ENCODE assay signal across 2 cellular contexts in the genomic region with DNA sequence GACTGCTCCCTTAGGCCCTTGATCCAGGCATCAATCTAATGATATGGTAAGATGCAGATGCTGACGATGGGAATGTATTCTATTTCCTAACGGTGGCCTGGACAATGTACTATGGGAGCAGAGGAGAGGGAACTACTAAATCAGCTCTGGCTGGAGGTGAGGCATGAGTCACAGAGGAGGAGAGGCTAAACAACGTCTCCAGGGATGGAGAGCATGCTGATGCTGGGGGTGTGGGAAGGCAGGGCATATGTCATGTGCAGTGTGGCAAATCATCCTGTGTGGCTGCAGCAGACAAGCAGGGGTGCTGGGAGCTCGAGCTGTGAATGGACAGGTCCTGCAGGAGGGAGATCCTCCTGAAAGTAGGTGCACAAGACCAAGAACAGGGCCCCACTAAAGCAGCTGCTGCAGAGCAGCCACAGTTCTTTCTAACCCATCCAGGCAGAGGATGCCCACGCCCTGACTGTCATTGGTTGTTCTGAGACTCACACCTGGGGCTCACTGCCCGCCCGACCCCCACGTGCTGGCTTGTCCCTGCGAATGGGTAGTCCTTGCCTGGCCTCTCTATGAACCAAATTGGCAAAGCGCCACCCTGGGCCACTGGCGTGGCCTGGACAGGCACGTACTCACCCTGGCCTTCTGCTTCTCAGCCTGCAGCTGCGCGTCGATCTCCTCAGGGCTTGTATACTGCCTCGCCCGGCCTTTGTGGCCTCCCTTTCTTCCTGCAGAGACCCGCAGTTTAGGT.
A peak's percentile ranks its signal among the peaks of the same experiment; 100 is the strongest.
TF ChIP-seq lines count a peak whose summit lies in the region.

No MANE protein-coding gene starts in this region.

TF ChIP-seq in HEK293, 187 proteins besides CTCF, POLR2A, EP300 and RAD21:
- TF ChIP-seq ZSCAN30 (tag by site-specific recombination; IDR thresholded peaks at IDR 0.05) (no peak), MEIS1 (CRISPR knock-in tag; IDR thresholded peaks at IDR 0.05; ENCODE audit: borderline replicate concordance) (no peak), GLIS1 (tag by site-specific recombination; IDR thresholded peaks at IDR 0.05) (peak; percentile 53; the same call in 1 of the 2 replicates), ZNF596 (tag by site-specific recombination; IDR thresholded peaks at IDR 0.05) (no peak), ZNF274 (IDR thresholded peaks at IDR 0.05; ENCODE audit: low read length) (no peak), ZNF274 (tag by site-specific recombination; IDR thresholded peaks at IDR 0.05; ENCODE audit: borderline replicate concordance) (no peak), ZNF211 (tag by site-specific recombination; IDR thresholded peaks at IDR 0.05; ENCODE audit: low read depth) (no peak), ZNF16 (tag by site-specific recombination; IDR thresholded peaks at IDR 0.05; ENCODE audit: low read depth) (no peak), ZNF341 (tag by site-specific recombination; IDR thresholded peaks at IDR 0.05; ENCODE audit: low read depth) (no peak), ZNF175 (tag by site-specific recombination; IDR thresholded peaks at IDR 0.05) (no peak)
- TF ChIP-seq, protein P1, sequence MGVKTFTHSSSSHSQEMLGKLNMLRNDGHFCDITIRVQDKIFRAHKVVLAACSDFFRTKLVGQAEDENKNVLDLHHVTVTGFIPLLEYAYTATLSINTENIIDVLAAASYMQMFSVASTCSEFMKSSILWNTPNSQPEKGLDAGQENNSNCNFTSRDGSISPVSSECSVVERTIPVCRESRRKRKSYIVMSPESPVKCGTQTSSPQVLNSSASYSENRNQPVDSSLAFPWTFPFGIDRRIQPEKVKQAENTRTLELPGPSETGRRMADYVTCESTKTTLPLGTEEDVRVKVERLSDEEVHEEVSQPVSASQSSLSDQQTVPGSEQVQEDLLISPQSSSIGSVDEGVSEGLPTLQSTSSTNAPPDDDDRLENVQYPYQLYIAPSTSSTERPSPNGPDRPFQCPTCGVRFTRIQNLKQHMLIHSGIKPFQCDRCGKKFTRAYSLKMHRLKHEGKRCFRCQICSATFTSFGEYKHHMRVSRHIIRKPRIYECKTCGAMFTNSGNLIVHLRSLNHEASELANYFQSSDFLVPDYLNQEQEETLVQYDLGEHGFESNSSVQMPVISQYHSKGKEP (tag by site-specific recombination; IDR thresholded peaks at IDR 0.05): no peak
- TF ChIP-seq, protein P2, sequence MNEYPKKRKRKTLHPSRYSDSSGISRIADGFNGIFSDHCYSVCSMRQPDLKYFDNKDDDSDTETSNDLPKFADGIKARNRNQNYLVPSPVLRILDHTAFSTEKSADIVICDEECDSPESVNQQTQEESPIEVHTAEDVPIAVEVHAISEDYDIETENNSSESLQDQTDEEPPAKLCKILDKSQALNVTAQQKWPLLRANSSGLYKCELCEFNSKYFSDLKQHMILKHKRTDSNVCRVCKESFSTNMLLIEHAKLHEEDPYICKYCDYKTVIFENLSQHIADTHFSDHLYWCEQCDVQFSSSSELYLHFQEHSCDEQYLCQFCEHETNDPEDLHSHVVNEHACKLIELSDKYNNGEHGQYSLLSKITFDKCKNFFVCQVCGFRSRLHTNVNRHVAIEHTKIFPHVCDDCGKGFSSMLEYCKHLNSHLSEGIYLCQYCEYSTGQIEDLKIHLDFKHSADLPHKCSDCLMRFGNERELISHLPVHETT (tag by site-specific recombination; IDR thresholded peaks at IDR 0.05): no peak
- TF ChIP-seq, protein P3, sequence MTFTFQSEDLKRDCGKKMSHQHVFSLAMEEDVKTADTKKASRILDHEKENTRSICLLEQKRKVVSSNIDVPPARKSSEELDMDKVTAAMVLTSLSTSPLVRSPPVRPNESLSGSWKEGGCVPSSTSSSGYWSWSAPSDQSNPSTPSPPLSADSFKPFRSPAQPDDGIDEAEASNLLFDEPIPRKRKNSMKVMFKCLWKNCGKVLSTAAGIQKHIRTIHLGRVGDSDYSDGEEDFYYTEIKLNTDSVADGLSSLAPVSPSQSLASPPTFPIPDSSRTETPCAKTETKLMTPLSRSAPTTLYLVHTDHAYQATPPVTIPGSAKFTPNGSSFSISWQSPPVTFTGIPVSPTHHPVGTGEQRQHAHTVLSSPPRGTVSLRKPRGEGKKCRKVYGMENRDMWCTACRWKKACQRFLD (tag by site-specific recombination; IDR thresholded peaks at IDR 0.05): no peak
- TF ChIP-seq, protein P4, sequence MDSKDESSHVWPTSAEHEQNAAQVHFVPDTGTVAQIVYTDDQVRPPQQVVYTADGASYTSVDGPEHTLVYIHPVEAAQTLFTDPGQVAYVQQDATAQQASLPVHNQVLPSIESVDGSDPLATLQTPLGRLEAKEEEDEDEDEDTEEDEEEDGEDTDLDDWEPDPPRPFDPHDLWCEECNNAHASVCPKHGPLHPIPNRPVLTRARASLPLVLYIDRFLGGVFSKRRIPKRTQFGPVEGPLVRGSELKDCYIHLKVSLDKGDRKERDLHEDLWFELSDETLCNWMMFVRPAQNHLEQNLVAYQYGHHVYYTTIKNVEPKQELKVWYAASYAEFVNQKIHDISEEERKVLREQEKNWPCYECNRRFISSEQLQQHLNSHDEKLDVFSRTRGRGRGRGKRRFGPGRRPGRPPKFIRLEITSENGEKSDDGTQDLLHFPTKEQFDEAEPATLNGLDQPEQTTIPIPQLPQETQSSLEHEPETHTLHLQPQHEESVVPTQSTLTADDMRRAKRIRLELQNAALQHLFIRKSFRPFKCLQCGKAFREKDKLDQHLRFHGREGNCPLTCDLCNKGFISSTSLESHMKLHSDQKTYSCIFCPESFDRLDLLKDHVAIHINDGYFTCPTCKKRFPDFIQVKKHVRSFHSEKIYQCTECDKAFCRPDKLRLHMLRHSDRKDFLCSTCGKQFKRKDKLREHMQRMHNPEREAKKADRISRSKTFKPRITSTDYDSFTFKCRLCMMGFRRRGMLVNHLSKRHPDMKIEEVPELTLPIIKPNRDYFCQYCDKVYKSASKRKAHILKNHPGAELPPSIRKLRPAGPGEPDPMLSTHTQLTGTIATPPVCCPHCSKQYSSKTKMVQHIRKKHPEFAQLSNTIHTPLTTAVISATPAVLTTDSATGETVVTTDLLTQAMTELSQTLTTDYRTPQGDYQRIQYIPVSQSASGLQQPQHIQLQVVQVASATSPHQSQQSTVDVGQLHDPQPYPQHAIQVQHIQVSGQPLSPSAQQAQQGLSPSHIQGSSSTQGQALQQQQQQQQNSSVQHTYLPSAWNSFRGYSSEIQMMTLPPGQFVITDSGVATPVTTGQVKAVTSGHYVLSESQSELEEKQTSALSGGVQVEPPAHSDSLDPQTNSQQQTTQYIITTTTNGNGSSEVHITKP (tag by site-specific recombination; IDR thresholded peaks at IDR 0.05): 0 out of 2 replicates have a peak, but pooled peaks have one; percentile 41

TF ChIP-seq in K562, 482 proteins besides CTCF, POLR2A, EP300 and RAD21:
- peak; percentile 52 for TF ChIP-seq RBFOX2 (IDR thresholded peaks at IDR 0.05; ENCODE audit: low read depth, low read length)
- no peak for TF ChIP-seq FOSL1 (tag; conservative IDR thresholded peaks at IDR 0.05)
- peak; percentile 71 for TF ChIP-seq POLR2G (IDR thresholded peaks at IDR 0.05; ENCODE audit: low read depth, low read length)
